In the genomic region with DNA sequence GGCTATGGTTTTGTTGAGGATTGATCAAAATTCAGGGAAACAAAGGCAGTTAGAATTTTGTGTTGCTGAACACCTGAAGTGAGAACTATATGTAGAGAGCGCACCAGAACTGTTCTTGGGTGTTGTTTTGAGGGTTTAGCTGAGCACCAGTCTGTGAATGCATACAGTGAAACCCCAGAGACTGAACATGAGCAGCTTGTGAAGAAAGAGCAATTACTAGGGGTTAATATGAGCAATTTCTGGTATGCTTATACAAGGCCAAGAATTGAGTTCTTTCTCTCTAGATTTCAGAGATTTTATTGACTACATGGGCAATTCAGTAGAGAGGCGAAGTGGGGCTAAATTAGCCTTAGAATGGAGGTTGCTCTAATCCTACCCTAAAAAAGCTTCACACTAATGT, we compare ENCODE assay signal across 28 cellular contexts.
"Had no signal": no experiment of that assay in that cellular context is flagged by ENCODE, and none has a peak within 500 bp of the region (broad histone marks: within the 10 kb centered on the region; RNA-seq: fewer than 3 reads in every experiment).

No MANE protein-coding gene starts in this region.

- H3K27me3 ChIP-seq: adrenal gland, ascending aorta, gastroesophageal sphincter, heart left ventricle, neutrophil, ovary, upper lobe of left lung had no signal

- H3K27ac Mint-ChIP-seq: activated CD8-positive, alpha-beta T cell treated with anti-CD3 and anti-CD28 coated beads, Interleukin-2, amount 10 ng/mL, durations not matched to agents 7 days and 5 days; activated naive CD4-positive, alpha-beta T cell treated with anti-CD3 and anti-CD28 coated beads, Interleukin-2, amount 50 U/mL, for 72 hours; activated T-helper 1 cell treated with anti-CD3 and anti-CD28 coated beads, Interleukin-12 subunit alpha, Interleukin-12 subunit beta, Interleukin-2, Interleukin-4 antibody, amounts not matched to agents 30 ng/mL and 10 ng/mL and 1 ng/mL, durations not matched to agents 14 hours and 24 hours and 36 hours; memory B cell; natural killer cell treated with Interleukin-12 subunit alpha and Interleukin-12 subunit beta and Interleukin-15 and Interleukin-18, amount 100 ng/mL, for 72 hours had no signal

- H3K4me3 Mint-ChIP-seq: activated CD8-positive, alpha-beta T cell treated with anti-CD3 and anti-CD28 coated beads, Interleukin-2, amount 10 ng/mL, durations not matched to agents 7 days and 5 days; activated T-helper 1 cell treated with anti-CD3 and anti-CD28 coated beads, Interleukin-12 subunit alpha, Interleukin-12 subunit beta, Interleukin-2, Interleukin-4 antibody, amounts not matched to agents 30 ng/mL and 10 ng/mL and 1 ng/mL, durations not matched to agents 14 hours and 24 hours and 36 hours; memory B cell; natural killer cell treated with Interleukin-12 subunit alpha and Interleukin-12 subunit beta and Interleukin-15 and Interleukin-18, amount 100 ng/mL, for 72 hours had no signal

- H3K4me1 ChIP-seq: adrenal gland, ascending aorta, psoas muscle had no signal

- DNase-seq: activated CD4-positive, alpha-beta T cell treated with anti-CD3 and anti-CD28 coated beads for 1 hour; activated CD4-positive, alpha-beta T cell treated with anti-CD3 and anti-CD28 coated beads, Interleukin-2, amount 50 U/mL, for 1 hour; activated CD8-positive, alpha-beta T cell treated with anti-CD3 and anti-CD28 coated beads, Interleukin-2, amount 10 ng/mL, durations not matched to agents 7 days and 5 days; activated gamma-delta T cell treated with Interleukin-2 at 50 U/mL for 16 hours; adrenal gland; cerebellar nuclear complex; cortex of kidney; erythroblast; heart left ventricle; islet precursor cell; left colon; ovary; psoas muscle; right cardiac atrium; stimulated activated CD4-positive, alpha-beta T cell treated with anti-CD3 and anti-CD28 coated beads, Interleukin-12 subunit alpha, Interleukin-12 subunit beta, amount 100 ng/mL, for 4 hours; stimulated activated CD4-positive, alpha-beta T cell treated with anti-CD3 and anti-CD28 coated beads, Interleukin-4, amount 100 ng/mL, for 4 hours; stimulated activated naive CD8-positive, alpha-beta T cell treated with anti-CD3 and anti-CD28 coated beads, Interleukin-15, Interleukin-2, amounts not matched to agents 100 U/mL and 50 U/mL, for 24 hours had no signal

- ATAC-seq: activated CD8-positive, alpha-beta T cell treated with anti-CD3 and anti-CD28 coated beads, Interleukin-2, amount 10 ng/mL, durations not matched to agents 7 days and 5 days; activated naive CD4-positive, alpha-beta T cell treated with anti-CD3 and anti-CD28 coated beads, Interleukin-2, amount 50 U/mL, for 72 hours; gastroesophageal sphincter; heart left ventricle; left colon; natural killer cell treated with Interleukin-12 subunit alpha and Interleukin-12 subunit beta and Interleukin-15 and Interleukin-18, amount 100 ng/mL, for 72 hours; psoas muscle; right cardiac atrium; stimulated activated naive CD8-positive, alpha-beta T cell treated with anti-CD3 and anti-CD28 coated beads, Interleukin-15, Interleukin-2, amounts not matched to agents 100 U/mL and 50 U/mL, for 24 hours had no signal

- H3K4me3 ChIP-seq: adrenal gland, ascending aorta, gastroesophageal sphincter, heart left ventricle, ovary, psoas muscle, upper lobe of left lung had no signal

- H3K9me3 ChIP-seq: adrenal gland, ascending aorta, gastroesophageal sphincter, heart left ventricle, neutrophil, ovary, psoas muscle, upper lobe of left lung had no signal

- H3K36me3 ChIP-seq: adrenal gland, neutrophil, ovary had no signal

- H3K9me3 Mint-ChIP-seq: activated naive CD4-positive, alpha-beta T cell treated with anti-CD3 and anti-CD28 coated beads, Interleukin-2, amount 50 U/mL, for 72 hours; activated T-helper 1 cell treated with anti-CD3 and anti-CD28 coated beads, Interleukin-12 subunit alpha, Interleukin-12 subunit beta, Interleukin-2, Interleukin-4 antibody, amounts not matched to agents 30 ng/mL and 10 ng/mL and 1 ng/mL, durations not matched to agents 14 hours and 24 hours and 36 hours; memory B cell; natural killer cell treated with Interleukin-12 subunit alpha and Interleukin-12 subunit beta and Interleukin-15 and Interleukin-18, amount 100 ng/mL, for 72 hours had no signal

- H3K27me3 Mint-ChIP-seq: memory B cell; natural killer cell treated with Interleukin-12 subunit alpha and Interleukin-12 subunit beta and Interleukin-15 and Interleukin-18, amount 100 ng/mL, for 72 hours had no signal

- H3K36me3 Mint-ChIP-seq: activated naive CD4-positive, alpha-beta T cell treated with anti-CD3 and anti-CD28 coated beads, Interleukin-2, amount 50 U/mL, for 72 hours; natural killer cell treated with Interleukin-12 subunit alpha and Interleukin-12 subunit beta and Interleukin-15 and Interleukin-18, amount 100 ng/mL, for 72 hours had no signal

- H3K27ac ChIP-seq: adrenal gland, ascending aorta, gastroesophageal sphincter, heart left ventricle, neutrophil, ovary, psoas muscle, upper lobe of left lung, VCaP had no signal

- FAIRE-seq: bronchial epithelial cell, endometrium had no signal
